9 cellular contexts compared by ENCODE assay signal in the genomic region with DNA sequence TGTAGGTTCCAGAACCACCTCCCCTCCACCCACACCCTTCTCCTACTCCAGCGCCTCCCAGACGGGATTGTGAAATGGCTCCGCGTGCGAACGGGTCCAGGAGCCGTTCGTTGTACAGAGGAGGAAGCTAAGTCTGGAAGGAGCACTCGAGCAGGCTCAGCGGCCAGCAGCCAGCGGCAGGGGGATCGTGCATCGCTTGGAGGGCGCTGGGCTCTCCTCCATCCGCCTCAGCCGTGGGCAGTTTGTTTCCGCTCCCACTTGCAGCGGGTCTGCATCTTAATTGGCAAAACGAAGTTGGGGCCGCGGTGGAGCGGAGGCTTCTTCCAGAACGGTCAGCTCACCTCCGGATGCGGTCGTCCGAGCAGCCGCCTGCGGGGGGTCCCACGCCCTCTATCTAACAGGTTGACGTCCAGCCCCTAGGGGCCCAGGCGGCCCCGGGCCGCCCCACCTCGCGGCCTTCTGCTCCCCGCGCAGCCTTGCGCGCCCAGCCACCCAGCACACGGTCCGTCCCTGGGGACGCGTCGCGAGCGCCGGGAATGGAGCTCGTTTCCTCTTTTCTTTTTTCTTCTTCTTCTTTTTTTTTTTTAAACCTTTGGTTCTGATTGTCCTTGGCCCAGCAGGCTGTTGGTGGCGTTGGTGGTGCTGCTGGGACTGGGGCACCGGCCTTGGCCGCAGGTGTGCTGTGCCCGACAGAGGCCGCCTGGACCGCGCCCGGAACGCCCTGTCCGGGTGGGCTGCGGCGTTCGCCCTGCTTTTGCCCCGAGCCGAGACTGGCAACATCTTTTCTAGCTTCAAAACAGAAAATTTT. TPM values are rescaled to one million over a fixed set of nuclear protein-coding genes. Genes with fewer than 3 reads are reported as not detected.
A peak's percentile ranks its signal among the peaks of the same experiment; 100 is the strongest.
DNase-seq lines count a peak whose midpoint lies in the region; ATAC-seq and TF ChIP-seq lines count a peak whose summit lies in the region.
"Had no signal": no experiment of that assay in that cellular context is flagged by ENCODE, and none has a peak within 500 bp of the region (broad histone marks: within the 10 kb centered on the region; RNA-seq: fewer than 3 reads in every experiment).

No MANE protein-coding gene starts in this region.

- CTCF ChIA-PET in HEK293 (lab: Yijun Ruan, JAX) = interaction anchor here (0.7 to 1.3 kb wide), 3 partner anchors 18 to 342 kb away, joined by 3 to 5 read pairs (median 4); no protein-coding TSS in a partner anchor

- no peak for TF ChIP-seq CTCF in HEK293 (tag by site-specific recombination; IDR thresholded peaks at IDR 0.05)
- no peak for TF ChIP-seq CTCF in astrocyte of the spinal cord (IDR thresholded peaks at IDR 0.05; ENCODE audit: low read depth, low read length)
- TF ChIP-seq CTCF in lower lobe of right lung (IDR thresholded peaks at IDR 0.05) = no peak

- H3K4me1 ChIP-seq in HEK293 (ENCODE audit: control insufficient read depth, insufficient read depth, low read length) = no peaks in the 10 kb centered on the region
- peaks cover 46% of the 10 kb centered on the region for H3K4me1 ChIP-seq in lower lobe of right lung

- H3K36me3 ChIP-seq in HEK293 (ENCODE audit: control insufficient read depth in 2 of 2, insufficient read depth in 1 of 2, low read length in 2 of 2) (no peaks in the 10 kb centered on the region), lower lobe of right lung (no peaks in the 10 kb centered on the region)

- DNase-seq in ACHN (peak; percentile 10), astrocyte of the spinal cord (ENCODE audit: low read depth, low spot score) (peak; percentile 18), lower lobe of right lung (no peak), mucosa of gallbladder (ENCODE audit: low spot score) (no peak), NCI-H2107 (lab: John Stamatoyannopoulos, UW) (no peak), NCI-H774 (lab: John Stamatoyannopoulos, UW) (no peak)

- POLR2A ChIA-PET in HEK293 (lab: Yijun Ruan, JAX) = no interaction called here

- H3K27ac ChIP-seq in HEK293 (ENCODE audit: extremely low read depth, low read depth, low read length) = no peak overlapping the region
- no peak overlapping the region for H3K27ac ChIP-seq in lower lobe of right lung

- ATAC-seq in lower lobe of right lung (peak; percentile 38 to 53), GM19463 (IDR thresholded peaks at IDR 0.05; ENCODE audit: unreplicated experiment) (no peak)

- H3K27me3 ChIP-seq in lower lobe of right lung (ENCODE audit: low read depth) = peaks cover 73% of the 10 kb centered on the region

- H3K4me3 ChIP-seq in HEK293 (ENCODE audit: low read depth, low read length) (peak overlapping the region; percentile 2), astrocyte of the spinal cord (ENCODE audit: low read depth, low read length) (no peak overlapping the region), lower lobe of right lung (peak overlapping the region; percentile 30)

- in situ Hi-C loops in ACHN (cut with HindIII; ENCODE audit: low pct_ligation_motif_present, low pct_unique_long_range_greater_than_20kb, low sequenced_read_pairs) (no loop called here), astrocyte of the spinal cord (cut with HindIII; ENCODE audit: low sequenced_read_pairs) (no loop called here)

- no peaks in the 10 kb centered on the region for H3K9me3 ChIP-seq in HEK293 (ENCODE audit: control insufficient read depth, insufficient read depth, low read depth, low read length)
- H3K9me3 ChIP-seq in lower lobe of right lung = no peaks in the 10 kb centered on the region

- intact Hi-C loops in lower lobe of right lung (cut with DNase I) = no loop called here

TF ChIP-seq in HEK293, 187 proteins besides CTCF, POLR2A, EP300 and RAD21:
- TF ChIP-seq ZNF624 (tag by site-specific recombination; IDR thresholded peaks at IDR 0.05) (no peak), ZNF274 (IDR thresholded peaks at IDR 0.05; ENCODE audit: low read length) (no peak), ZNF274 (tag by site-specific recombination; IDR thresholded peaks at IDR 0.05; ENCODE audit: borderline replicate concordance) (no peak), ZNF561 (tag by site-specific recombination; IDR thresholded peaks at IDR 0.05; ENCODE audit: borderline replicate concordance) (no peak)

RNA-seq across cellular contexts. Expression of gene BARX1, which starts 3.9 kb away (rescaled TPM):
- not detected for total RNA-seq in lower lobe of right lung
- 2.9 TPM for total RNA-seq in mucosa of gallbladder
- total RNA-seq: renal cortical epithelial cell had no signal

Comparison
In these comparisons a context has a peak if more than half of its experiments do, and no peak if none do; other contexts are left out.
1. DNase-seq: peak in ACHN (single experiment) and astrocyte of the spinal cord (single experiment); none in lower lobe of right lung (single experiment), mucosa of gallbladder (single experiment), NCI-H2107 (single experiment) and NCI-H774 (single experiment).